Comparison of ENCODE assay signal across 10 cellular contexts in the genomic region with DNA sequence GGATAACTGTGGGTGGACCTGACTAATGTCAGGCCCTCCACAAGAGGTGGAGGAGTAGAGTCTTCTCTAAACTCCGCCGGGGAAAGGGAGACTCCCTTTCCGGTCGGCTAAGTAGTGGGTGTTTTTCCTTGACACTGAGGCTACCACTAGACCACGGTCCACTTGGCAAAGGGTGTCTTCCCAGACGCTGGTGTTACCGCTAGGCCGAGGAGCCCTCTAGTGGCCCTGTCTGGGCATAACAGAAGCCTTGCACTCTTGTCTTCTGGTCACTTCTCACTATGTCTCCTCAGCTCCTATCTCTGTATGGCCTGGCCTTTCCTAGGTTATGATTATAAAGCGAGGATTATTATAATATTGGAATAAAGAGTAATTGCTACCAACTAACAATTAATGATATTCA. TPM values are rescaled to one million over a fixed set of nuclear protein-coding genes. Genes with fewer than 3 reads are reported as not detected.
DNase-seq lines count a peak whose midpoint lies in the region; ATAC-seq and TF ChIP-seq lines count a peak whose summit lies in the region.
"Not testable (repeated sequence)": the region's sequence is repeated elsewhere in the genome, so short reads cannot be mapped to it uniquely, and the experiment has no call there.
"Had no signal": no experiment of that assay in that cellular context is flagged by ENCODE, and none has a peak within 500 bp of the region (broad histone marks: within the 10 kb centered on the region; RNA-seq: fewer than 3 reads in every experiment).

No MANE protein-coding gene starts in this region.

- CTCF ChIA-PET in activated CD8-positive, alpha-beta T cell treated with anti-CD3 and anti-CD28 coated beads for 36 hours (lab: Charles Lee), result not testable (repeated sequence)

- POLR2A ChIA-PET in activated CD8-positive, alpha-beta T cell treated with anti-CD3 and anti-CD28 coated beads for 36 hours (lab: Charles Lee), result not testable (repeated sequence)

- not testable (repeated sequence) for H3K36me3 ChIP-seq in iPS DF 6.9 (ENCODE audit: control insufficient read depth, insufficient read depth, low read length)

- H3K36me3 Mint-ChIP-seq in activated CD8-positive, alpha-beta T cell treated with anti-CD3 and anti-CD28 coated beads for 36 hours (ENCODE audit: low read depth), result not testable (repeated sequence)

- H3K27me3 ChIP-seq in iPS DF 6.9 (ENCODE audit: control insufficient read depth, insufficient read depth, low read length), result not testable (repeated sequence)

- peaks cover 14% of the 10 kb centered on the region for H3K27me3 Mint-ChIP-seq in activated CD8-positive, alpha-beta T cell treated with anti-CD3 and anti-CD28 coated beads for 36 hours

- H3K4me3 ChIP-seq in AG10803 (ENCODE audit: low read length); iPS DF 6.9 (ENCODE audit: low read length): not testable (repeated sequence)

- H3K4me1 Mint-ChIP-seq in activated CD8-positive, alpha-beta T cell treated with anti-CD3 and anti-CD28 coated beads for 36 hours (ENCODE audit: low read depth), result not testable (repeated sequence)

- not testable (repeated sequence) for H3K27ac ChIP-seq in iPS DF 6.9 (ENCODE audit: low read length)

- intact Hi-C loops in activated CD8-positive, alpha-beta T cell treated with anti-CD3 and anti-CD28 coated beads for 36 hours (cut with micrococcal nuclease), result not testable (repeated sequence)

- H3K9me3 ChIP-seq in iPS DF 6.9 (ENCODE audit: control insufficient read depth, insufficient read depth, low read length), result not testable (repeated sequence)

- not testable (repeated sequence) for H3K4me3 Mint-ChIP-seq in activated CD8-positive, alpha-beta T cell treated with anti-CD3 and anti-CD28 coated beads for 36 hours

- H3K27ac Mint-ChIP-seq in activated CD8-positive, alpha-beta T cell treated with anti-CD3 and anti-CD28 coated beads for 36 hours, result not testable (repeated sequence)

- H3K9me3 Mint-ChIP-seq in activated CD8-positive, alpha-beta T cell treated with anti-CD3 and anti-CD28 coated beads for 36 hours, result not testable (repeated sequence)

- not testable (repeated sequence) for H3K4me1 ChIP-seq in iPS DF 6.9 (ENCODE audit: control insufficient read depth, insufficient read depth, low read length)

- no CpG with 5 or more reads among the region's 9 CpGs for WGBS in iPS DF 6.9 (ENCODE audit: insufficient coverage, insufficient read length)

- peak; percentile 75 for DNase-seq in AG10803 (ENCODE audit: low read depth)
- DNase-seq in LoVo (ENCODE audit: low spot score), result peak; percentile 44
- DNase-seq in OCI-M1 (lab: John Stamatoyannopoulos, UW), result peak; percentile 69
- peak; percentile 56 for DNase-seq in activated CD8-positive, alpha-beta T cell treated with anti-CD3 and anti-CD28 coated beads for 36 hours
- peak; percentile 78 for DNase-seq in dermis blood vessel endothelial cell
- peak; percentile 4 for DNase-seq in iPS DF 6.9 (ENCODE audit: low read depth, low spot score)
- DNase-seq in stimulated activated CD4-positive, alpha-beta T cell treated with anti-CD3 and anti-CD28 coated beads, Interleukin-12 subunit alpha, Interleukin-12 subunit beta, amount 100 ng/mL, for 4 hours, result peak; percentile 15

- not testable (repeated sequence) for ATAC-seq in activated CD8-positive, alpha-beta T cell treated with anti-CD3 and anti-CD28 coated beads for 36 hours

- peak; percentile 81 for TF ChIP-seq CTCF in AG10803 (conservative IDR thresholded peaks at IDR 0.05; ENCODE audit: low read length)
- peak; percentile 88 for TF ChIP-seq CTCF in GM12872 (IDR thresholded peaks at IDR 0.05; ENCODE audit: insufficient read depth, low read depth, low read length)
- TF ChIP-seq CTCF in activated CD8-positive, alpha-beta T cell treated with anti-CD3 and anti-CD28 coated beads for 36 hours (IDR thresholded peaks at IDR 0.05), result peak; percentile 67

RNA-seq across cellular contexts. Expression of a gene that starts 5.4 kb away (rescaled TPM):
- not detected for total RNA-seq in activated CD8-positive, alpha-beta T cell treated with anti-CD3 and anti-CD28 coated beads for 36 hours
- total RNA-seq in dermis blood vessel endothelial cell, result not detected in 2 replicates
- total RNA-seq: activated T-helper 1 cell treated with anti-CD3 and anti-CD28 coated beads, Interleukin-12 subunit alpha, Interleukin-12 subunit beta, Interleukin-2, Interleukin-4 antibody, amounts not matched to agents 30 ng/mL and 10 ng/mL and 1 ng/mL, durations not matched to agents 14 hours and 24 hours and 36 hours; right cardiac atrium had no signal

RNA-seq across cellular contexts. Expression of a gene that starts 13.9 kb away (rescaled TPM):
- not detected for total RNA-seq in activated CD8-positive, alpha-beta T cell treated with anti-CD3 and anti-CD28 coated beads for 36 hours
- not detected in 2 replicates for total RNA-seq in dermis blood vessel endothelial cell
- total RNA-seq: activated T-helper 1 cell treated with anti-CD3 and anti-CD28 coated beads, Interleukin-12 subunit alpha, Interleukin-12 subunit beta, Interleukin-2, Interleukin-4 antibody, amounts not matched to agents 30 ng/mL and 10 ng/mL and 1 ng/mL, durations not matched to agents 14 hours and 24 hours and 36 hours; right cardiac atrium had no signal

RNA-seq across cellular contexts. Expression of a gene that starts 43.6 kb away (rescaled TPM):
- not detected for total RNA-seq in activated CD8-positive, alpha-beta T cell treated with anti-CD3 and anti-CD28 coated beads for 36 hours
- under 0.01 TPM in 1 of 2 replicates, not detected in the other for total RNA-seq in dermis blood vessel endothelial cell
- total RNA-seq: activated T-helper 1 cell treated with anti-CD3 and anti-CD28 coated beads, Interleukin-12 subunit alpha, Interleukin-12 subunit beta, Interleukin-2, Interleukin-4 antibody, amounts not matched to agents 30 ng/mL and 10 ng/mL and 1 ng/mL, durations not matched to agents 14 hours and 24 hours and 36 hours; right cardiac atrium had no signal

Comparison
In these comparisons a context has a peak if more than half of its experiments do, and no peak if none do; other contexts are left out.
1. DNase-seq: peak in every context shown above with its lines; median percentile 78 in dermis blood vessel endothelial cell; 75 in AG10803; 69 in OCI-M1; 56 in activated CD8-positive, alpha-beta T cell treated with anti-CD3 and anti-CD28 coated beads for 36 hours; 44 in LoVo; 15 in stimulated activated CD4-positive, alpha-beta T cell treated with anti-CD3 and anti-CD28 coated beads, Interleukin-12 subunit alpha, Interleukin-12 subunit beta, amount 100 ng/mL, for 4 hours; 4 in iPS DF 6.9.